ENCODE assay signal across 8 cellular contexts in genomic region chrX:65596270-65596669, GRCh38.
DNase-seq lines count a peak whose midpoint lies in the region; ATAC-seq and TF ChIP-seq lines count a peak whose summit lies in the region.

No MANE protein-coding gene starts in this region.

- intact Hi-C loops in lower lobe of right lung (cut with DNase I): loop anchor here (10.0 kb wide), 1 partner anchor 389 kb away; no protein-coding TSS in a partner anchor
- intact Hi-C loops in testis (cut with DNase I; ENCODE audit: low total_unique reads): no loop called here

- H3K27me3 ChIP-seq in RWPE2 (ENCODE audit: insufficient read depth, poor library complexity, severe bottlenecking): no peaks in the 10 kb centered on the region
- H3K27me3 ChIP-seq in lower lobe of right lung (ENCODE audit: low read depth): no peaks in the 10 kb centered on the region
- no peaks in the 10 kb centered on the region for H3K27me3 ChIP-seq in testis

- TF ChIP-seq POLR2A in testis (IDR thresholded peaks at IDR 0.05): no peak

- ATAC-seq in GM18861 (IDR thresholded peaks at IDR 0.05; ENCODE audit: unreplicated experiment) (peak; percentile 48), HG02981 (IDR thresholded peaks at IDR 0.05; ENCODE audit: unreplicated experiment) (peak; percentile 74), RWPE2 (ENCODE audit: low read depth) (peak; percentile 64), lower lobe of right lung (peak in 1 of 2 donors; percentile 72)

- H3K27ac ChIP-seq in RWPE2 (ENCODE audit: poor library complexity, severe bottlenecking) (peak overlapping the region; percentile 85), lower lobe of right lung (peak overlapping the region; percentile 72), testis (peak overlapping the region; percentile 55 to 81)

- peaks cover 7% of the 10 kb centered on the region for H3K4me1 ChIP-seq in RWPE2 (ENCODE audit: insufficient read depth, poor library complexity, severe bottlenecking)
- peaks cover 38% of the 10 kb centered on the region for H3K4me1 ChIP-seq in lower lobe of right lung
- no peaks in the 10 kb centered on the region for H3K4me1 ChIP-seq in testis

- no peaks in the 10 kb centered on the region for H3K9me3 ChIP-seq in RWPE2 (ENCODE audit: severe bottlenecking)
- H3K9me3 ChIP-seq in lower lobe of right lung: no peaks in the 10 kb centered on the region
- H3K9me3 ChIP-seq in testis: no peaks in the 10 kb centered on the region

- 33 to 63% methylated on average over 1 to 2 of the region's 2 CpGs for WGBS in testis, 2 donors

- H3K36me3 ChIP-seq in RWPE2 (ENCODE audit: low read depth) (no peaks in the 10 kb centered on the region), lower lobe of right lung (no peaks in the 10 kb centered on the region), testis (ENCODE audit: low read depth, missing control alignments) (no peaks in the 10 kb centered on the region)

- no peak for DNase-seq in RWPE2 (ENCODE audit: low spot score)
- DNase-seq in amniotic epithelial cell (ENCODE audit: low read depth): peak; percentile 51
- no peak for DNase-seq in lower lobe of right lung
- DNase-seq in testis: peak; percentile 14
- DNase-seq in OCI-M2 (lab: John Stamatoyannopoulos, UW; ENCODE audit: unreplicated experiment): no peak
- DNase-seq in NCI-H1092 treated with DMSO at 0.1 percent for 48 hours (lab: John Stamatoyannopoulos, UW): no peak

- TF ChIP-seq CTCF in RWPE2 (IDR thresholded peaks at IDR 0.05; ENCODE audit: poor library complexity, severe bottlenecking) (no peak), lower lobe of right lung (IDR thresholded peaks at IDR 0.05) (no peak), testis (IDR thresholded peaks at IDR 0.05) (no peak)

- no peak overlapping the region for H3K4me3 ChIP-seq in RWPE2 (ENCODE audit: severe bottlenecking)
- H3K4me3 ChIP-seq in lower lobe of right lung: no peak overlapping the region
- no peak overlapping the region for H3K4me3 ChIP-seq in testis

Comparison
In these comparisons a context has a peak if more than half of its experiments do, and no peak if none do; other contexts are left out.
1. DNase-seq: peak in amniotic epithelial cell (single experiment) and testis (single experiment); none in RWPE2 (single experiment), lower lobe of right lung (single experiment), OCI-M2 (single experiment) and NCI-H1092 treated with DMSO at 0.1 percent for 48 hours (single experiment).
2. Peak in every context shown above with its lines, with median percentiles within 50 percentile points of each other: H3K27ac ChIP-seq.